Comparison of ENCODE assay signal across 19 cellular contexts in genomic region chr3:124967964-124968363, GRCh38. TPM values are rescaled to one million over a fixed set of nuclear protein-coding genes. Genes with fewer than 3 reads are reported as not detected.
DNase-seq lines count a peak whose midpoint lies in the region; ATAC-seq and TF ChIP-seq lines count a peak whose summit lies in the region.
"Had no signal": no experiment of that assay in that cellular context is flagged by ENCODE, and none has a peak within 500 bp of the region (broad histone marks: within the 10 kb centered on the region; RNA-seq: fewer than 3 reads in every experiment).

No MANE protein-coding gene starts in this region.

- intact Hi-C loops in aorta (cut with DNase I), result no loop called here

- H3K9me3 ChIP-seq in osteoblast (ENCODE audit: low read depth, low read length) (no peaks in the 10 kb centered on the region), aorta (ENCODE audit: control insufficient read depth, low read length) (no peaks in the 10 kb centered on the region)
- H3K9me3 ChIP-seq: SJCRH30 had no signal

- no peak for ATAC-seq in central memory CD8-positive, alpha-beta T cell (replicated peaks; ENCODE audit: extremely low read depth, poor library complexity, severe bottlenecking)
- ATAC-seq in aorta (ENCODE audit: low FRiP score) (peak; percentile 23), GM21423 (IDR thresholded peaks at IDR 0.05; ENCODE audit: unreplicated experiment) (no peak), GM21367 (IDR thresholded peaks at IDR 0.05; ENCODE audit: unreplicated experiment) (no peak)
- ATAC-seq: PC-3 had no signal

- no peak overlapping the region for H3K4me3 ChIP-seq in Jurkat, Clone E6-1 (ENCODE audit: low read length)
- no peak overlapping the region for H3K4me3 ChIP-seq in osteoblast (ENCODE audit: insufficient read depth, low read length)
- no peak overlapping the region for H3K4me3 ChIP-seq in aorta (ENCODE audit: low read length in 2 of 2)
- H3K4me3 ChIP-seq: SJCRH30 had no signal

- peak; percentile 12 for DNase-seq in Jurkat, Clone E6-1 (ENCODE audit: low read depth, low spot score)
- DNase-seq in central memory CD8-positive, alpha-beta T cell (ENCODE audit: low spot score in 2 of 2), result no peak
- DNase-seq in osteoblast (ENCODE audit: insufficient read length, low spot score, missing footprints) (peak; percentile 34), aorta (no peak), midbrain (lab: John Stamatoyannopoulos, UW) (no peak)
- DNase-seq: ACHN, COR-L47, DMS 273 treated with DMSO at 0.1 percent for 48 hours, KBM-7, NCI-H1105, NCI-H226, NCI-H524, PC-3, SJCRH30 had no signal

- no peaks in the 10 kb centered on the region for H3K27me3 Mint-ChIP-seq in central memory CD8-positive, alpha-beta T cell

- no peak for TF ChIP-seq CTCF in osteoblast (IDR thresholded peaks at IDR 0.05; ENCODE audit: extremely low read depth, low read depth, low read length)

- H3K36me3 Mint-ChIP-seq in central memory CD8-positive, alpha-beta T cell (ENCODE audit: insufficient read depth), result peaks cover 16% of the 10 kb centered on the region

- H3K4me1 Mint-ChIP-seq in central memory CD8-positive, alpha-beta T cell, result no peaks in the 10 kb centered on the region

- no peak overlapping the region for H3K27ac ChIP-seq in osteoblast (ENCODE audit: low read depth, low read length)
- no peak overlapping the region for H3K27ac ChIP-seq in aorta (ENCODE audit: low read depth in 1 of 2, low read length in 2 of 2)
- H3K27ac ChIP-seq: RWPE1, SJCRH30 had no signal

- no peaks in the 10 kb centered on the region for H3K79me2 ChIP-seq in osteoblast (ENCODE audit: insufficient read depth, low read length)

- H3K27ac Mint-ChIP-seq in central memory CD8-positive, alpha-beta T cell (ENCODE audit: low read depth), result peak overlapping the region; percentile 58
- H3K27ac Mint-ChIP-seq: CD14-positive monocyte had no signal

- H3K4me1 ChIP-seq in osteoblast (ENCODE audit: insufficient read depth, low read length) (peaks cover 7% of the 10 kb centered on the region), aorta (ENCODE audit: control insufficient read depth in 1 of 2, insufficient read depth in 2 of 2, low read length in 2 of 2) (no peaks in the 10 kb centered on the region)

- no peaks in the 10 kb centered on the region for H3K27me3 ChIP-seq in osteoblast (ENCODE audit: insufficient read depth, low read length)
- H3K27me3 ChIP-seq in aorta (ENCODE audit: control insufficient read depth in 1 of 2, insufficient read depth in 2 of 2, low read length in 1 of 2), result no peaks in the 10 kb centered on the region
- H3K27me3 ChIP-seq: SJCRH30 had no signal

- peaks cover 10% of the 10 kb centered on the region for H4K20me1 ChIP-seq in osteoblast (ENCODE audit: insufficient read depth, low read length)

- no peak overlapping the region for H2AFZ ChIP-seq in osteoblast (ENCODE audit: low read length)

- no peak overlapping the region for H3K4me2 ChIP-seq in osteoblast (ENCODE audit: insufficient read depth, low read length)

- WGBS in aorta, 2 donors, result 86 to 89% methylated on average over 10 of the region's 10 CpGs

- H3K4me3 Mint-ChIP-seq in central memory CD8-positive, alpha-beta T cell, result no peak overlapping the region
- H3K4me3 Mint-ChIP-seq: CD14-positive monocyte had no signal

- peaks cover 52% of the 10 kb centered on the region for H3K36me3 ChIP-seq in osteoblast (ENCODE audit: insufficient read depth, low read length)
- no peaks in the 10 kb centered on the region for H3K36me3 ChIP-seq in aorta (ENCODE audit: control insufficient read depth in 1 of 2, insufficient read depth in 2 of 2, low read length in 1 of 2)

- no peaks in the 10 kb centered on the region for H3K9me3 Mint-ChIP-seq in central memory CD8-positive, alpha-beta T cell
- H3K9me3 Mint-ChIP-seq: CD14-positive monocyte had no signal

RNA-seq across cellular contexts. Expression of gene MUC13, which starts 33.4 kb away (rescaled TPM):
- polyA plus RNA-seq in Jurkat, Clone E6-1 (2012; ENCODE audit: insufficient read depth, insufficient read length), result not detected
- total RNA-seq in osteoblast (not detected in 2 replicates), aorta (under 1 TPM in 1 of 2 donors, not detected in 1; 0.18 TPM)
- polyA plus RNA-seq in aorta, result 10 to 100 TPM in 1 of 2 donors, under 1 TPM in 1; 0.54 to 16.5 TPM
- total RNA-seq: H1, SJCRH30 had no signal
- polyA plus RNA-seq: CD14-positive monocyte, H1 had no signal

Comparison
In these comparisons a context has a peak if more than half of its experiments do, and no peak if none do; other contexts are left out.
1. DNase-seq: peak in Jurkat, Clone E6-1 (single experiment) and osteoblast (single experiment); none in central memory CD8-positive, alpha-beta T cell (0 of 2), aorta (0 of 2) and midbrain (single experiment).